ENCODE assay signal across 1 cellular context in genomic region chr11:120168960-120169681, GRCh38.
TF ChIP-seq lines count a peak whose summit lies in the region.

No MANE protein-coding gene starts in this region.

TF ChIP-seq in K562, 482 proteins besides CTCF, POLR2A, EP300 and RAD21 (continued from another document and continues in another):
- TF ChIP-seq SP2 (IDR thresholded peaks at IDR 0.05; ENCODE audit: extremely low read depth, low read depth, low read length, poor library complexity, severe bottlenecking) (peak; percentile 34), SNIP1 (IDR thresholded peaks at IDR 0.05; ENCODE audit: low read depth) (peak; percentile 75; the same call in 1 of the 2 replicates), CREM (IDR thresholded peaks at IDR 0.05; ENCODE audit: low read depth) (peak; percentile 33; the same call in 1 of the 2 replicates), DACH1 (IDR thresholded peaks at IDR 0.05; ENCODE audit: partially characterized antibody) (no peak), UBTF (IDR thresholded peaks at IDR 0.05; ENCODE audit: borderline replicate concordance in 1 of 2, low read depth in 2 of 2, low read length in 2 of 2) (0 out of 4 replicates have a peak, but pooled peaks of 1 of the 2 experiments have one; percentile 31), KDM4B (IDR thresholded peaks at IDR 0.05; ENCODE audit: borderline replicate concordance in 2 of 2, low read depth in 1 of 2) (0 out of 4 replicates have a peak, but pooled peaks of 1 of the 2 experiments have one; percentile 39), ZNF263 (CRISPR knock-in tag; IDR thresholded peaks at IDR 0.05; ENCODE audit: borderline replicate concordance) (peak; percentile 36; the same call in 1 of the 2 replicates), NFATC3 (IDR thresholded peaks at IDR 0.05) (peak; percentile 89; the same call in 1 of the 2 replicates), NR4A1 (CRISPR knock-in tag; IDR thresholded peaks at IDR 0.05) (no peak), NR4A1 (tag; IDR thresholded peaks at IDR 0.05) (0 out of 2 replicates have a peak, but pooled peaks have one; percentile 51), ZNF316 (IDR thresholded peaks at IDR 0.05) (no peak), HSF4 (CRISPR knock-in tag; IDR thresholded peaks at IDR 0.05; ENCODE audit: borderline replicate concordance) (no peak), KDM2B (CRISPR knock-in tag; IDR thresholded peaks at IDR 0.05) (peak; percentile 86; the same call in 1 of the 2 replicates), SAFB (IDR thresholded peaks at IDR 0.05; ENCODE audit: borderline replicate concordance, low read depth, low read length) (peak; percentile 41; the same call in 1 of the 2 replicates), CXXC5 (CRISPR knock-in tag; IDR thresholded peaks at IDR 0.05) (peak; percentile 72), ZBTB1 (CRISPR knock-in tag; IDR thresholded peaks at IDR 0.05; ENCODE audit: borderline replicate concordance, low read depth) (0 out of 2 replicates have a peak, but pooled peaks have one; percentile 24), RB1 (IDR thresholded peaks at IDR 0.05; ENCODE audit: low read depth) (peak; percentile 85), TFAP4 (CRISPR knock-in tag; IDR thresholded peaks at IDR 0.05; ENCODE audit: borderline replicate concordance) (peak; percentile 18; the same call in 1 of the 2 replicates), L3MBTL2 (IDR thresholded peaks at IDR 0.05) (peak; percentile 78)
- TF ChIP-seq, protein P1, sequence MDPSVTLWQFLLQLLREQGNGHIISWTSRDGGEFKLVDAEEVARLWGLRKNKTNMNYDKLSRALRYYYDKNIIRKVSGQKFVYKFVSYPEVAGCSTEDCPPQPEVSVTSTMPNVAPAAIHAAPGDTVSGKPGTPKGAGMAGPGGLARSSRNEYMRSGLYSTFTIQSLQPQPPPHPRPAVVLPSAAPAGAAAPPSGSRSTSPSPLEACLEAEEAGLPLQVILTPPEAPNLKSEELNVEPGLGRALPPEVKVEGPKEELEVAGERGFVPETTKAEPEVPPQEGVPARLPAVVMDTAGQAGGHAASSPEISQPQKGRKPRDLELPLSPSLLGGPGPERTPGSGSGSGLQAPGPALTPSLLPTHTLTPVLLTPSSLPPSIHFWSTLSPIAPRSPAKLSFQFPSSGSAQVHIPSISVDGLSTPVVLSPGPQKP (CRISPR knock-in tag; IDR thresholded peaks at IDR 0.05) = 0 out of 2 replicates have a peak, but pooled peaks have one; percentile 41
- TF ChIP-seq, protein P2, sequence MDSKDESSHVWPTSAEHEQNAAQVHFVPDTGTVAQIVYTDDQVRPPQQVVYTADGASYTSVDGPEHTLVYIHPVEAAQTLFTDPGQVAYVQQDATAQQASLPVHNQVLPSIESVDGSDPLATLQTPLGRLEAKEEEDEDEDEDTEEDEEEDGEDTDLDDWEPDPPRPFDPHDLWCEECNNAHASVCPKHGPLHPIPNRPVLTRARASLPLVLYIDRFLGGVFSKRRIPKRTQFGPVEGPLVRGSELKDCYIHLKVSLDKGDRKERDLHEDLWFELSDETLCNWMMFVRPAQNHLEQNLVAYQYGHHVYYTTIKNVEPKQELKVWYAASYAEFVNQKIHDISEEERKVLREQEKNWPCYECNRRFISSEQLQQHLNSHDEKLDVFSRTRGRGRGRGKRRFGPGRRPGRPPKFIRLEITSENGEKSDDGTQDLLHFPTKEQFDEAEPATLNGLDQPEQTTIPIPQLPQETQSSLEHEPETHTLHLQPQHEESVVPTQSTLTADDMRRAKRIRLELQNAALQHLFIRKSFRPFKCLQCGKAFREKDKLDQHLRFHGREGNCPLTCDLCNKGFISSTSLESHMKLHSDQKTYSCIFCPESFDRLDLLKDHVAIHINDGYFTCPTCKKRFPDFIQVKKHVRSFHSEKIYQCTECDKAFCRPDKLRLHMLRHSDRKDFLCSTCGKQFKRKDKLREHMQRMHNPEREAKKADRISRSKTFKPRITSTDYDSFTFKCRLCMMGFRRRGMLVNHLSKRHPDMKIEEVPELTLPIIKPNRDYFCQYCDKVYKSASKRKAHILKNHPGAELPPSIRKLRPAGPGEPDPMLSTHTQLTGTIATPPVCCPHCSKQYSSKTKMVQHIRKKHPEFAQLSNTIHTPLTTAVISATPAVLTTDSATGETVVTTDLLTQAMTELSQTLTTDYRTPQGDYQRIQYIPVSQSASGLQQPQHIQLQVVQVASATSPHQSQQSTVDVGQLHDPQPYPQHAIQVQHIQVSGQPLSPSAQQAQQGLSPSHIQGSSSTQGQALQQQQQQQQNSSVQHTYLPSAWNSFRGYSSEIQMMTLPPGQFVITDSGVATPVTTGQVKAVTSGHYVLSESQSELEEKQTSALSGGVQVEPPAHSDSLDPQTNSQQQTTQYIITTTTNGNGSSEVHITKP (IDR thresholded peaks at IDR 0.05; ENCODE audit: partially characterized antibody) = no peak
- TF ChIP-seq, protein P3, sequence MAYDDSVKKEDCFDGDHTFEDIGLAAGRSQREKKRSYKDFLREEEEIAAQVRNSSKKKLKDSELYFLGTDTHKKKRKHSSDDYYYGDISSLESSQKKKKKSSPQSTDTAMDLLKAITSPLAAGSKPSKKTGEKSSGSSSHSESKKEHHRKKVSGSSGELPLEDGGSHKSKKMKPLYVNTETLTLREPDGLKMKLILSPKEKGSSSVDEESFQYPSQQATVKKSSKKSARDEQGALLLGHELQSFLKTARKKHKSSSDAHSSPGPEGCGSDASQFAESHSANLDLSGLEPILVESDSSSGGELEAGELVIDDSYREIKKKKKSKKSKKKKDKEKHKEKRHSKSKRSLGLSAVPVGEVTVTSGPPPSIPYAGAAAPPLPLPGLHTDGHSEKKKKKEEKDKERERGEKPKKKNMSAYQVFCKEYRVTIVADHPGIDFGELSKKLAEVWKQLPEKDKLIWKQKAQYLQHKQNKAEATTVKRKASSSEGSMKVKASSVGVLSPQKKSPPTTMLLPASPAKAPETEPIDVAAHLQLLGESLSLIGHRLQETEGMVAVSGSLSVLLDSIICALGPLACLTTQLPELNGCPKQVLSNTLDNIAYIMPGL (CRISPR knock-in tag; IDR thresholded peaks at IDR 0.05) = 0 out of 2 replicates have a peak, but pooled peaks have one; percentile 46
- TF ChIP-seq, protein P4, sequence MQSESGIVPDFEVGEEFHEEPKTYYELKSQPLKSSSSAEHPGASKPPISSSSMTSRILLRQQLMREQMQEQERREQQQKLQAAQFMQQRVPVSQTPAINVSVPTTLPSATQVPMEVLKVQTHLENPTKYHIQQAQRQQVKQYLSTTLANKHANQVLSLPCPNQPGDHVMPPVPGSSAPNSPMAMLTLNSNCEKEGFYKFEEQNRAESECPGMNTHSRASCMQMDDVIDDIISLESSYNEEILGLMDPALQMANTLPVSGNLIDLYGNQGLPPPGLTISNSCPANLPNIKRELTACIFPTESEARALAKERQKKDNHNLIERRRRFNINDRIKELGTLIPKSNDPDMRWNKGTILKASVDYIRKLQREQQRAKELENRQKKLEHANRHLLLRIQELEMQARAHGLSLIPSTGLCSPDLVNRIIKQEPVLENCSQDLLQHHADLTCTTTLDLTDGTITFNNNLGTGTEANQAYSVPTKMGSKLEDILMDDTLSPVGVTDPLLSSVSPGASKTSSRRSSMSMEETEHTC (IDR thresholded peaks at IDR 0.05) = no peak
- TF ChIP-seq, protein P5, sequence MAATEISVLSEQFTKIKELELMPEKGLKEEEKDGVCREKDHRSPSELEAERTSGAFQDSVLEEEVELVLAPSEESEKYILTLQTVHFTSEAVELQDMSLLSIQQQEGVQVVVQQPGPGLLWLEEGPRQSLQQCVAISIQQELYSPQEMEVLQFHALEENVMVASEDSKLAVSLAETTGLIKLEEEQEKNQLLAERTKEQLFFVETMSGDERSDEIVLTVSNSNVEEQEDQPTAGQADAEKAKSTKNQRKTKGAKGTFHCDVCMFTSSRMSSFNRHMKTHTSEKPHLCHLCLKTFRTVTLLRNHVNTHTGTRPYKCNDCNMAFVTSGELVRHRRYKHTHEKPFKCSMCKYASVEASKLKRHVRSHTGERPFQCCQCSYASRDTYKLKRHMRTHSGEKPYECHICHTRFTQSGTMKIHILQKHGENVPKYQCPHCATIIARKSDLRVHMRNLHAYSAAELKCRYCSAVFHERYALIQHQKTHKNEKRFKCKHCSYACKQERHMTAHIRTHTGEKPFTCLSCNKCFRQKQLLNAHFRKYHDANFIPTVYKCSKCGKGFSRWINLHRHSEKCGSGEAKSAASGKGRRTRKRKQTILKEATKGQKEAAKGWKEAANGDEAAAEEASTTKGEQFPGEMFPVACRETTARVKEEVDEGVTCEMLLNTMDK (IDR thresholded peaks at IDR 0.05; ENCODE audit: borderline replicate concordance, insufficient read depth, low read depth, low read length, poor library complexity, severe bottlenecking) = peak; percentile 79
- TF ChIP-seq, protein P6, sequence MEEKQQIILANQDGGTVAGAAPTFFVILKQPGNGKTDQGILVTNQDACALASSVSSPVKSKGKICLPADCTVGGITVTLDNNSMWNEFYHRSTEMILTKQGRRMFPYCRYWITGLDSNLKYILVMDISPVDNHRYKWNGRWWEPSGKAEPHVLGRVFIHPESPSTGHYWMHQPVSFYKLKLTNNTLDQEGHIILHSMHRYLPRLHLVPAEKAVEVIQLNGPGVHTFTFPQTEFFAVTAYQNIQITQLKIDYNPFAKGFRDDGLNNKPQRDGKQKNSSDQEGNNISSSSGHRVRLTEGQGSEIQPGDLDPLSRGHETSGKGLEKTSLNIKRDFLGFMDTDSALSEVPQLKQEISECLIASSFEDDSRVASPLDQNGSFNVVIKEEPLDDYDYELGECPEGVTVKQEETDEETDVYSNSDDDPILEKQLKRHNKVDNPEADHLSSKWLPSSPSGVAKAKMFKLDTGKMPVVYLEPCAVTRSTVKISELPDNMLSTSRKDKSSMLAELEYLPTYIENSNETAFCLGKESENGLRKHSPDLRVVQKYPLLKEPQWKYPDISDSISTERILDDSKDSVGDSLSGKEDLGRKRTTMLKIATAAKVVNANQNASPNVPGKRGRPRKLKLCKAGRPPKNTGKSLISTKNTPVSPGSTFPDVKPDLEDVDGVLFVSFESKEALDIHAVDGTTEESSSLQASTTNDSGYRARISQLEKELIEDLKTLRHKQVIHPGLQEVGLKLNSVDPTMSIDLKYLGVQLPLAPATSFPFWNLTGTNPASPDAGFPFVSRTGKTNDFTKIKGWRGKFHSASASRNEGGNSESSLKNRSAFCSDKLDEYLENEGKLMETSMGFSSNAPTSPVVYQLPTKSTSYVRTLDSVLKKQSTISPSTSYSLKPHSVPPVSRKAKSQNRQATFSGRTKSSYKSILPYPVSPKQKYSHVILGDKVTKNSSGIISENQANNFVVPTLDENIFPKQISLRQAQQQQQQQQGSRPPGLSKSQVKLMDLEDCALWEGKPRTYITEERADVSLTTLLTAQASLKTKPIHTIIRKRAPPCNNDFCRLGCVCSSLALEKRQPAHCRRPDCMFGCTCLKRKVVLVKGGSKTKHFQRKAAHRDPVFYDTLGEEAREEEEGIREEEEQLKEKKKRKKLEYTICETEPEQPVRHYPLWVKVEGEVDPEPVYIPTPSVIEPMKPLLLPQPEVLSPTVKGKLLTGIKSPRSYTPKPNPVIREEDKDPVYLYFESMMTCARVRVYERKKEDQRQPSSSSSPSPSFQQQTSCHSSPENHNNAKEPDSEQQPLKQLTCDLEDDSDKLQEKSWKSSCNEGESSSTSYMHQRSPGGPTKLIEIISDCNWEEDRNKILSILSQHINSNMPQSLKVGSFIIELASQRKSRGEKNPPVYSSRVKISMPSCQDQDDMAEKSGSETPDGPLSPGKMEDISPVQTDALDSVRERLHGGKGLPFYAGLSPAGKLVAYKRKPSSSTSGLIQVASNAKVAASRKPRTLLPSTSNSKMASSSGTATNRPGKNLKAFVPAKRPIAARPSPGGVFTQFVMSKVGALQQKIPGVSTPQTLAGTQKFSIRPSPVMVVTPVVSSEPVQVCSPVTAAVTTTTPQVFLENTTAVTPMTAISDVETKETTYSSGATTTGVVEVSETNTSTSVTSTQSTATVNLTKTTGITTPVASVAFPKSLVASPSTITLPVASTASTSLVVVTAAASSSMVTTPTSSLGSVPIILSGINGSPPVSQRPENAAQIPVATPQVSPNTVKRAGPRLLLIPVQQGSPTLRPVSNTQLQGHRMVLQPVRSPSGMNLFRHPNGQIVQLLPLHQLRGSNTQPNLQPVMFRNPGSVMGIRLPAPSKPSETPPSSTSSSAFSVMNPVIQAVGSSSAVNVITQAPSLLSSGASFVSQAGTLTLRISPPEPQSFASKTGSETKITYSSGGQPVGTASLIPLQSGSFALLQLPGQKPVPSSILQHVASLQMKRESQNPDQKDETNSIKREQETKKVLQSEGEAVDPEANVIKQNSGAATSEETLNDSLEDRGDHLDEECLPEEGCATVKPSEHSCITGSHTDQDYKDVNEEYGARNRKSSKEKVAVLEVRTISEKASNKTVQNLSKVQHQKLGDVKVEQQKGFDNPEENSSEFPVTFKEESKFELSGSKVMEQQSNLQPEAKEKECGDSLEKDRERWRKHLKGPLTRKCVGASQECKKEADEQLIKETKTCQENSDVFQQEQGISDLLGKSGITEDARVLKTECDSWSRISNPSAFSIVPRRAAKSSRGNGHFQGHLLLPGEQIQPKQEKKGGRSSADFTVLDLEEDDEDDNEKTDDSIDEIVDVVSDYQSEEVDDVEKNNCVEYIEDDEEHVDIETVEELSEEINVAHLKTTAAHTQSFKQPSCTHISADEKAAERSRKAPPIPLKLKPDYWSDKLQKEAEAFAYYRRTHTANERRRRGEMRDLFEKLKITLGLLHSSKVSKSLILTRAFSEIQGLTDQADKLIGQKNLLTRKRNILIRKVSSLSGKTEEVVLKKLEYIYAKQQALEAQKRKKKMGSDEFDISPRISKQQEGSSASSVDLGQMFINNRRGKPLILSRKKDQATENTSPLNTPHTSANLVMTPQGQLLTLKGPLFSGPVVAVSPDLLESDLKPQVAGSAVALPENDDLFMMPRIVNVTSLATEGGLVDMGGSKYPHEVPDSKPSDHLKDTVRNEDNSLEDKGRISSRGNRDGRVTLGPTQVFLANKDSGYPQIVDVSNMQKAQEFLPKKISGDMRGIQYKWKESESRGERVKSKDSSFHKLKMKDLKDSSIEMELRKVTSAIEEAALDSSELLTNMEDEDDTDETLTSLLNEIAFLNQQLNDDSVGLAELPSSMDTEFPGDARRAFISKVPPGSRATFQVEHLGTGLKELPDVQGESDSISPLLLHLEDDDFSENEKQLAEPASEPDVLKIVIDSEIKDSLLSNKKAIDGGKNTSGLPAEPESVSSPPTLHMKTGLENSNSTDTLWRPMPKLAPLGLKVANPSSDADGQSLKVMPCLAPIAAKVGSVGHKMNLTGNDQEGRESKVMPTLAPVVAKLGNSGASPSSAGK (IDR thresholded peaks at IDR 0.05) = 0 out of 2 replicates have a peak, but pooled peaks have one; percentile 25
